ENCODE assay signal across 1 cellular context in genomic region chr9:589723-590122, GRCh38.
TF ChIP-seq lines count a peak whose summit lies in the region.

No MANE protein-coding gene starts in this region.

TF ChIP-seq in HepG2, 621 proteins besides CTCF, POLR2A, EP300 and RAD21 (continued from another document):
- no peak for TF ChIP-seq GATA4 (IDR thresholded peaks at IDR 0.05; ENCODE audit: borderline replicate concordance, low read depth)
- no peak for TF ChIP-seq MED1 (CRISPR knock-in tag; IDR thresholded peaks at IDR 0.05)
- TF ChIP-seq HNRNPLL (IDR thresholded peaks at IDR 0.05; ENCODE audit: low read depth, low read length, poor library complexity, severe bottlenecking): no peak
- no peak for TF ChIP-seq HINFP (CRISPR knock-in tag; IDR thresholded peaks at IDR 0.05; ENCODE audit: low read depth)
- TF ChIP-seq THAP8 (CRISPR knock-in tag; IDR thresholded peaks at IDR 0.05; ENCODE audit: borderline replicate concordance): no peak
- TF ChIP-seq TBP (CRISPR knock-in tag; IDR thresholded peaks at IDR 0.05): no peak
- TF ChIP-seq FUBP1 (CRISPR knock-in tag; IDR thresholded peaks at IDR 0.05; ENCODE audit: borderline replicate concordance): no peak
- no peak for TF ChIP-seq ZNF274 (CRISPR knock-in tag; IDR thresholded peaks at IDR 0.05)
- TF ChIP-seq HNF1B (CRISPR knock-in tag; IDR thresholded peaks at IDR 0.05): no peak
- no peak for TF ChIP-seq AFF4 (CRISPR knock-in tag; IDR thresholded peaks at IDR 0.05)
